ENCODE assay signal across 7 cellular contexts in the genomic region with DNA sequence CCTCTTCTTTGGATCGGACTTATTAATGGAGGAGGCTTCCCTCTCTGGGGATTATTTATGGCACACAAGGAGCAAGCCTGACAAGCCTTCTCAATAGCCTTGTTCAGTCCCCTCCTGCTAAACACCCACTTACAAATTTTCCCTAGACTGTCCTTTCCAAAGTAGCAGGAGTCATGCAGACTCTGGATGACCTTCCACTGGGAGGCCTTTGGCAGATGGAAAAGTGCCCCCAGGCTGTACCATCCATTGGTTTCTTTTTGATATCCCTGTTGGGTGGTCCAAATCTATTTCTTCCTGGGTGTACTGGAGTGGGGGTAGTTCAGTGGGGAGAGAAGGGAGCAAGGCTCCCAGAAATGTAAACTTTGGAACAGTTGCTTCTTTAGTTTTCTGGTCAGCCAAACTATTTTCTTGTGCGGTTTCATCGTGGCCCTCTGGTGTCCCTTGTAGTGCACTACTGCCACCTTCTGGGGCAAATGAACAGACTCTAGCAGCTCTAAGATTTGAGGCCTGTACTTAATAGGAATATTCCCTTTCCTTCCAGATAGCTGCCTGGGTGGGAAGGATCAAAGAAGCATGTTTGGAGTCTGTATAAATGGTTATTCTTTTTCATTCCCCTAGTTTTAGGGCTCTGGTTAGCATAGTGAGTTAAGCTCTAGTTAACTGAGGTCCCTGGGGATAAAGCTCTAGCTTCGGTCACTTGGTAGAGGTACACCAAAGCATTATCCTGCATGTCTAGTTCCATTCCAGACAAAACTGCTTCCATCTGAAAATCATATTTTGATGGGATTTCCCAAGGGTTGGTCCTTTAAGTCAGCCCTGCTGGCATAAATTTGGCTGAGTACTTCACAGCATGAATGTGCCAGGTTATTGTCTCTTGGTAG.
A peak's percentile ranks its signal among the peaks of the same experiment; 100 is the strongest.
DNase-seq lines count a peak whose midpoint lies in the region; ATAC-seq and TF ChIP-seq lines count a peak whose summit lies in the region.

No MANE protein-coding gene starts in this region.

- H3K4me3 ChIP-seq in choroid plexus epithelial cell (ENCODE audit: low read depth, low read length): no peak overlapping the region

- TF ChIP-seq CTCF in choroid plexus epithelial cell (conservative IDR thresholded peaks at IDR 0.05; ENCODE audit: low read depth, low read length): peak; percentile 91

- peak; percentile 11 for DNase-seq in Daoy (ENCODE audit: low read depth)
- DNase-seq in NCI-H82 treated with DMSO at 0.1 percent for 48 hours (lab: John Stamatoyannopoulos, UW; ENCODE audit: unreplicated experiment): peak; percentile 24
- DNase-seq in choroid plexus epithelial cell (ENCODE audit: low read depth): peak; percentile 87
- DNase-seq in medulla oblongata (ENCODE audit: extremely low spot score): peak; percentile 73
- no peak for DNase-seq in activated gamma-delta T cell (lab: John Stamatoyannopoulos, UW)

- ATAC-seq in GM19324 (IDR thresholded peaks at IDR 0.05; ENCODE audit: low FRiP score, unreplicated experiment) (peak; percentile 58), HG03342 (IDR thresholded peaks at IDR 0.05; ENCODE audit: unreplicated experiment) (peak; percentile 85)
